8 cellular contexts compared by ENCODE assay signal in genomic region chr1:32394890-32395415, GRCh38. TPM values are rescaled to one million over a fixed set of nuclear protein-coding genes. Genes with fewer than 3 reads are reported as not detected.
DNase-seq lines count a peak whose midpoint lies in the region; ATAC-seq and TF ChIP-seq lines count a peak whose summit lies in the region.

No MANE protein-coding gene starts in this region.

- H3K4me1 Mint-ChIP-seq in CD4-positive, alpha-beta T cell (ENCODE audit: low read depth): peaks cover 24% of the 10 kb centered on the region

- H3K4me1 ChIP-seq in HCT116 (ENCODE audit: control insufficient read depth in 1 of 2, insufficient read depth in 2 of 2, low read length in 2 of 2) (peaks cover 6 to 14% of the 10 kb centered on the region in 2 experiments), heart right ventricle (peaks cover 7 to 47% (median 33%) of the 10 kb centered on the region in 9 donors)

- H3K4me3 ChIP-seq in HCT116 (replicated peaks in 1 of 2; ENCODE audit: low read depth in 1 of 2, low read length in 2 of 2) (peak overlapping the region; percentile 89 to 95), heart right ventricle (peak overlapping the region; percentile 59 to 90 (median 86)), skeletal muscle cell (ENCODE audit: low read depth, low read length) (peak overlapping the region; percentile 86)

- H3K9me3 Mint-ChIP-seq in CD4-positive, alpha-beta T cell: no peaks in the 10 kb centered on the region

- H3K36me3 Mint-ChIP-seq in CD4-positive, alpha-beta T cell (ENCODE audit: low read depth): peaks cover 20% of the 10 kb centered on the region

- TF ChIP-seq CTCF in CD4-positive, alpha-beta T cell (IDR thresholded peaks at IDR 0.05): no peak
- no peak for TF ChIP-seq CTCF in HCT116 (IDR thresholded peaks at IDR 0.05 in 2 of 3, conservative IDR thresholded peaks at IDR 0.05 in 1 of 3; ENCODE audit: borderline replicate concordance in 1 of 3, insufficient read depth in 1 of 3, low read depth in 2 of 3, low read length in 2 of 3)
- TF ChIP-seq CTCF in VCaP (conservative IDR thresholded peaks at IDR 0.05): no peak
- no peak for TF ChIP-seq CTCF in heart right ventricle (IDR thresholded peaks at IDR 0.05)

- 1% methylated on average over 14 of the region's 14 CpGs for WGBS in heart right ventricle, 2 donors

- H4K20me1 ChIP-seq in HCT116 (ENCODE audit: insufficient read depth): no peaks in the 10 kb centered on the region

- H3K27ac Mint-ChIP-seq in CD4-positive, alpha-beta T cell: no peak overlapping the region

- H2AFZ ChIP-seq in HCT116 (ENCODE audit: low read depth, low read length, poor library complexity, severe bottlenecking): peak overlapping the region; percentile 64

- no peaks in the 10 kb centered on the region for H3K27me3 Mint-ChIP-seq in CD4-positive, alpha-beta T cell

- BruUV-seq in HCT116 (replicated peaks; lab: Mats Ljungman, UMichigan): TSS peak; percentile 93

- H3K27ac ChIP-seq in CD4-positive, alpha-beta T cell (ENCODE audit: low read depth, low read length): peak overlapping the region; percentile 92
- H3K27ac ChIP-seq in HCT116 (ENCODE audit: low read depth, low read length) (peak overlapping the region; percentile 68), VCaP (peak overlapping the region; percentile 87), heart right ventricle (peak overlapping the region; percentile 84 to 97 (median 90))

- POLR2A ChIA-PET in CD4-positive, alpha-beta T cell (lab: Charles Lee): interaction anchor here (0.7 to 3.2 kb wide), 44 partner anchors 10 to 786 kb away, joined by 3 to 56 read pairs (median 6); partner anchors contain the start of genes CCDC28B, EIF3I, FAM167B and HDAC1
- POLR2A ChIA-PET in HCT116 (lab: Charles Lee): interaction anchor here (1.2 to 1.9 kb wide), 6 partner anchors 10 to 155 kb away, joined by 4 to 5 read pairs (median 5); partner anchors contain the start of gene MARCKSL1

- no peak for DNase-seq in CD4-positive, alpha-beta T cell
- DNase-seq in HCT116 (ENCODE audit: low read depth, low spot score) (no peak), heart right ventricle (no peak), skeletal muscle cell (ENCODE audit: low read depth) (no peak), AG08395 (ENCODE audit: low spot score) (no peak), NCI-H1694 treated with DMSO at 0.1 percent for 48 hours (lab: John Stamatoyannopoulos, UW) (no peak)

- peak overlapping the region; percentile 89 for H3K9ac ChIP-seq in HCT116 (ENCODE audit: low read length)

- no peaks in the 10 kb centered on the region for H3K9me3 ChIP-seq in CD4-positive, alpha-beta T cell (ENCODE audit: control insufficient read depth, low read length)
- H3K9me3 ChIP-seq in HCT116 (ENCODE audit: control insufficient read depth in 1 of 2, insufficient read depth in 1 of 2, low read depth in 1 of 2, low read length in 2 of 2): no peaks in the 10 kb centered on the region
- H3K9me3 ChIP-seq in heart right ventricle: no peaks in the 10 kb centered on the region

- no peak for TF ChIP-seq POLR2A in HCT116 (IDR thresholded peaks at IDR 0.05; ENCODE audit: borderline replicate concordance, extremely low read depth, insufficient read depth, insufficient read length)

- peaks cover 0 to 2% of the 10 kb centered on the region in 2 experiments; a peak in 1 of 4 replicates for H3K36me3 ChIP-seq in HCT116 (ENCODE audit: control insufficient read depth in 1 of 2, insufficient read depth in 2 of 2, low read length in 2 of 2)
- H3K36me3 ChIP-seq in heart right ventricle: peaks cover 0 to 35% (median 5%) of the 10 kb centered on the region in 9 donors

- H3K4me3 Mint-ChIP-seq in CD4-positive, alpha-beta T cell: peak overlapping the region; percentile 98

- CTCF ChIA-PET in CD4-positive, alpha-beta T cell (lab: Charles Lee): interaction anchor here (1.0 to 1.5 kb wide), 4 partner anchors 23 to 179 kb away, joined by 3 to 5 read pairs (median 4); partner anchors contain the start of gene MARCKSL1
- CTCF ChIA-PET in HCT116 (lab: Charles Lee): interaction anchor here (1.0 to 1.7 kb wide), 3 partner anchors 44 to 179 kb away, joined by 4 to 6 read pairs (median 4); no protein-coding TSS in a partner anchor

- H3K4me2 ChIP-seq in HCT116 (ENCODE audit: low read length): peak overlapping the region; percentile 83

- no peaks in the 10 kb centered on the region for H3K27me3 ChIP-seq in CD4-positive, alpha-beta T cell (ENCODE audit: control insufficient read depth, insufficient read depth, low read length)
- no peaks in the 10 kb centered on the region for H3K27me3 ChIP-seq in HCT116 (ENCODE audit: insufficient read depth, low read length)
- no peaks in the 10 kb centered on the region for H3K27me3 ChIP-seq in heart right ventricle

- H3K79me2 ChIP-seq in HCT116 (ENCODE audit: insufficient read depth, low read length): peaks cover 10% of the 10 kb centered on the region

- no peak for TF ChIP-seq RAD21 in HCT116 (IDR thresholded peaks at IDR 0.05; ENCODE audit: low read depth)

- H3K9me2 ChIP-seq in HCT116 (ENCODE audit: insufficient read depth): no peaks in the 10 kb centered on the region

- ATAC-seq in CD4-positive, alpha-beta T cell (ENCODE audit: poor library complexity): no peak
- ATAC-seq in HCT116 (peak; percentile 7), heart right ventricle (peak in 3 of 8 donors; percentile 2 to 7 (median 4)), GM19395 (IDR thresholded peaks at IDR 0.05; ENCODE audit: unreplicated experiment) (no peak)

- RAD21 ChIA-PET in HCT116 (lab: Charles Lee; ENCODE audit: low non-redundant PET in 1 of 2, low total read pairs in 2 of 2, uncharacterized antibody in 2 of 2, unreplicated experiment in 2 of 2): no interaction called here

- intact Hi-C loops in CD4-positive, alpha-beta T cell (cut with DNase I, micrococcal nuclease): loop anchor here (1.0 to 10.0 kb wide), 9 partner anchors 44 to 750 kb away; partner anchors contain the start of genes EIF3I (in 1 of the 2), KHDRBS1 (in 1 of the 2), KPNA6 (in 1 of the 2) and MARCKSL1 (in 1 of the 2)
- intact Hi-C loops in HCT116 (cut with micrococcal nuclease) (no loop called here), heart right ventricle (cut with DNase I) (loop anchor here in 3 of 10 donors (5.0 to 10.0 kb wide), 4 partner anchors 43 to 680 kb away; partner anchors contain the start of gene MARCKSL1 (in 1 of the 3))

TF ChIP-seq in HCT116, 20 proteins besides CTCF, POLR2A, EP300 and RAD21:
- TF ChIP-seq ZNF274 (IDR thresholded peaks at IDR 0.05; ENCODE audit: low read depth, low read length) (no peak), ZFX (IDR thresholded peaks at IDR 0.05) (no peak), POLR2AphosphoS5 (IDR thresholded peaks at IDR 0.05; ENCODE audit: low read depth, low read length) (no peak)
TF ChIP-seq in HCT116: peak in this region for 0.

RNA-seq across cellular contexts. Expression of gene BSDC1, which starts 0.7 kb away (rescaled TPM):
- 100 to 1,000 TPM; 186 to 190 TPM for total RNA-seq in CD4-positive, alpha-beta T cell
- 47.0 TPM for total RNA-seq in HCT116 (2021; ENCODE audit: unreplicated experiment)
- 31.7 and 33.3 TPM in 2 replicates for polyA plus RNA-seq in HCT116 (2012)
- 10 to 100 TPM; 37.2 to 49.4 (median 45.9) TPM for total RNA-seq in heart right ventricle
- 10 to 100 TPM; 21.4 to 24.1 TPM for polyA plus RNA-seq in heart right ventricle

RNA-seq across cellular contexts. Expression of gene TSSK3, which starts 32.6 kb away (rescaled TPM):
- total RNA-seq in CD4-positive, alpha-beta T cell: under 1 TPM in 1 of 2 experiments, not detected in 1; 0.98 TPM
- total RNA-seq in HCT116 (2021; ENCODE audit: unreplicated experiment) (1.6 TPM), heart right ventricle (1 to 10 TPM in 7 of 10 donors, under 1 TPM in 3; 0.47 to 5.8 (median 1.7) TPM)
- 3.5 and 3.8 TPM in 2 replicates for polyA plus RNA-seq in HCT116 (2012)
- 1 to 10 TPM in 1 of 2 donors, under 1 TPM in 1; 0.10 to 4.4 TPM for polyA plus RNA-seq in heart right ventricle

RNA-seq across cellular contexts. Expression of gene FAM229A, which starts 32.7 kb away (rescaled TPM):
- total RNA-seq in CD4-positive, alpha-beta T cell: 10 to 100 TPM; 38.0 to 38.6 TPM
- total RNA-seq in HCT116 (2021; ENCODE audit: unreplicated experiment) (16.1 TPM), heart right ventricle (1 to 10 TPM in 9 of 10 donors, under 1 TPM in 1; 0.93 to 5.2 (median 2.2) TPM)
- 6.8 and 8.1 TPM in 2 replicates for polyA plus RNA-seq in HCT116 (2012)
- 10 to 100 TPM in 1 of 2 donors, 1 to 10 TPM in 1; 2.8 to 13.4 TPM for polyA plus RNA-seq in heart right ventricle

RNA-seq across cellular contexts. Expression of gene MARCKSL1, which starts 58.9 kb away (rescaled TPM):
- total RNA-seq in CD4-positive, alpha-beta T cell: 10 to 100 TPM; 23.4 to 23.6 TPM
- total RNA-seq in HCT116 (2021; ENCODE audit: unreplicated experiment) (127 TPM), heart right ventricle (10 to 100 TPM in 8 of 10 donors, 1 to 10 TPM in 2; 6.3 to 27.4 (median 13.2) TPM)
- 69.6 and 89.3 TPM in 2 replicates for polyA plus RNA-seq in HCT116 (2012)
- 10 to 100 TPM; 21.1 to 61.1 TPM for polyA plus RNA-seq in heart right ventricle
